In genomic region chr1:150560011-150560438, GRCh38 we compare ENCODE assay signal across 1 cellular context.
A peak's percentile ranks its signal among the peaks of the same experiment; 100 is the strongest.
TF ChIP-seq lines count a peak whose summit lies in the region.

No MANE protein-coding gene starts in this region.

TF ChIP-seq in HepG2, 621 proteins besides CTCF, POLR2A, EP300 and RAD21 (continued from another document and continues in another):
- TF ChIP-seq KIAA2018 (CRISPR knock-in tag; IDR thresholded peaks at IDR 0.05; ENCODE audit: borderline replicate concordance) (no peak), HOXA3 (CRISPR knock-in tag; IDR thresholded peaks at IDR 0.05) (peak; percentile 34; the same call in 1 of the 2 replicates), SUZ12 (IDR thresholded peaks at IDR 0.05; ENCODE audit: low read depth, low read length) (no peak), ZNF749 (CRISPR knock-in tag; IDR thresholded peaks at IDR 0.05; ENCODE audit: borderline replicate concordance) (no peak), ZNF30 (CRISPR knock-in tag; IDR thresholded peaks at IDR 0.05) (no peak), CEBPG (CRISPR knock-in tag; IDR thresholded peaks at IDR 0.05) (no peak), ZNF20 (CRISPR knock-in tag; IDR thresholded peaks at IDR 0.05) (no peak), ZNF382 (CRISPR knock-in tag; IDR thresholded peaks at IDR 0.05; ENCODE audit: borderline replicate concordance) (no peak), MTERF4 (CRISPR knock-in tag; IDR thresholded peaks at IDR 0.05) (no peak), ZBTB7A (CRISPR knock-in tag; IDR thresholded peaks at IDR 0.05) (no peak), ZBTB25 (CRISPR knock-in tag; IDR thresholded peaks at IDR 0.05) (no peak), MAX (IDR thresholded peaks at IDR 0.05) (peak; percentile 52; the same call in 1 of the 2 replicates), ZNF501 (CRISPR knock-in tag; IDR thresholded peaks at IDR 0.05) (no peak), MBNL3 (CRISPR knock-in tag; conservative IDR thresholded peaks at IDR 0.05) (no peak), AKAP8 (CRISPR knock-in tag; IDR thresholded peaks at IDR 0.05) (0 out of 2 replicates have a peak, but pooled peaks have one; percentile 57), ZBTB37 (CRISPR knock-in tag; IDR thresholded peaks at IDR 0.05) (no peak), SMAD1 (CRISPR knock-in tag; IDR thresholded peaks at IDR 0.05; ENCODE audit: borderline replicate concordance, low read depth) (no peak), GPBP1L1 (CRISPR knock-in tag; IDR thresholded peaks at IDR 0.05) (no peak), ZBTB43 (CRISPR knock-in tag; conservative IDR thresholded peaks at IDR 0.05) (no peak), ZNF713 (CRISPR knock-in tag; IDR thresholded peaks at IDR 0.05) (no peak), IKZF4 (CRISPR knock-in tag; IDR thresholded peaks at IDR 0.05; ENCODE audit: borderline replicate concordance, low read depth, not compliant biosample characterization) (no peak), ZNF639 (CRISPR knock-in tag; conservative IDR thresholded peaks at IDR 0.05) (no peak), PRDM15 (CRISPR knock-in tag; IDR thresholded peaks at IDR 0.05) (no peak), ATF7-NPFF (CRISPR knock-in tag; IDR thresholded peaks at IDR 0.05; ENCODE audit: low read depth) (no peak), ATF2 (CRISPR knock-in tag; IDR thresholded peaks at IDR 0.05) (0 out of 2 replicates have a peak, but pooled peaks have one; percentile 22), RFX1 (IDR thresholded peaks at IDR 0.05) (no peak), ZNF776 (CRISPR knock-in tag; IDR thresholded peaks at IDR 0.05) (no peak), ZNF580 (CRISPR knock-in tag; IDR thresholded peaks at IDR 0.05; ENCODE audit: borderline replicate concordance, low read depth) (no peak), CC2D1A (CRISPR knock-in tag; IDR thresholded peaks at IDR 0.05) (no peak), ZNF703 (CRISPR knock-in tag; IDR thresholded peaks at IDR 0.05; ENCODE audit: borderline replicate concordance) (no peak), SNAPC5 (CRISPR knock-in tag; IDR thresholded peaks at IDR 0.05; ENCODE audit: borderline replicate concordance) (no peak), NONO (IDR thresholded peaks at IDR 0.05) (no peak), NONO (CRISPR knock-in tag; conservative IDR thresholded peaks at IDR 0.05) (no peak)
